ENCODE assay signal across 8 cellular contexts in the genomic region with DNA sequence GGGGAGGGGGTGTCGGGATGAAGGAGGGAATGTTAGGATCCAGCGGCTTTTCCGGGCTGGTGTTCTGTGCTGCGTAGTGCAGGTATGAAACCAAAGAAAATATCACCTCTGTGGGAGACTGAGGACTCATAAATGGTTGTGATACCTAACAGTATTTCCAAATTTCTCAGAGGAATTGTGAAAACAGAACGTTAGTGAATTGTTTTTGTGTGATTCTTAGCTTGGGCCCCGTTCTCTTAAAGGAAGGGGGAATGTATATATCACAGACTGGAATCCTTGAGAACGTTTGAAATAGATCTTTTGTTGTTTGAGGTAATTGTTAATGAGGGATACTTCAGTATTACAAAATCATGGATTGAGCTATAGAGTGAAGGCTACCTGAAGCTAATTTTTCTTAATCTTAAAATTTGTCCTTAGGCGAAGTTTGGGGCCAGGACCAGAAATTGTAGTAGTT. TPM values are rescaled to one million over a fixed set of nuclear protein-coding genes. Genes with fewer than 3 reads are reported as not detected.
DNase-seq lines count a peak whose midpoint lies in the region; ATAC-seq and TF ChIP-seq lines count a peak whose summit lies in the region.

No MANE protein-coding gene starts in this region.

- dilution Hi-C loops in mammary epithelial cell (cut with HindIII; ENCODE audit: low sequenced_read_pairs): no loop called here

- H3K4me2 ChIP-seq in mammary epithelial cell (ENCODE audit: insufficient read depth, low read depth, low read length): peak overlapping the region; percentile 96

- TSS peak; percentile 26 for BruUV-seq in mammary epithelial cell (replicated peaks; lab: Mats Ljungman, UMichigan)

- H3K36me3 ChIP-seq in mammary epithelial cell (ENCODE audit: insufficient read depth, low read length) (peaks cover 2% of the 10 kb centered on the region), muscle layer of colon (ENCODE audit: insufficient read depth, low read length) (no peaks in the 10 kb centered on the region)

- H3K9me3 ChIP-seq in mammary epithelial cell (replicated peaks; ENCODE audit: insufficient read depth, low read length) (no peaks in the 10 kb centered on the region), muscle layer of colon (ENCODE audit: low read length) (no peaks in the 10 kb centered on the region)

- DNase-seq in AG10803 (ENCODE audit: low read depth) (no peak), HT-29 (ENCODE audit: low spot score) (peak; percentile 46), mammary epithelial cell (no peak), Ammon's horn (ENCODE audit: low spot score) (no peak), NCI-H128 (lab: John Stamatoyannopoulos, UW; ENCODE audit: unreplicated experiment) (no peak), cortex of kidney (lab: John Stamatoyannopoulos, UW) (no peak)

- intact Hi-C loops in mammary epithelial cell (cut with micrococcal nuclease): no loop called here

- H3K79me2 ChIP-seq in mammary epithelial cell (ENCODE audit: insufficient read depth, low read length): peaks cover 70% of the 10 kb centered on the region

- no peaks in the 10 kb centered on the region for H3K27me3 ChIP-seq in mammary epithelial cell (ENCODE audit: insufficient read depth, low read length)
- no peaks in the 10 kb centered on the region for H3K27me3 ChIP-seq in muscle layer of colon (ENCODE audit: control insufficient read depth in 1 of 2, insufficient read depth in 2 of 2, low read length in 2 of 2)

- ATAC-seq in GM19455 (IDR thresholded peaks at IDR 0.05; ENCODE audit: unreplicated experiment): no peak

- in situ Hi-C loops in mammary epithelial cell (cut with MboI; ENCODE audit: low sequenced_read_pairs in 2 of 2): no loop called here

- WGBS in mammary epithelial cell (ENCODE audit: low coverage, missing lambda C conversion rate): 4% methylated on average over 5 of the region's 8 CpGs

- CTCF ChIA-PET in mammary epithelial cell (lab: Charles Lee; ENCODE audit: low non-redundant PET): interaction anchor here (0.6 kb wide), 1 partner anchor 331 kb away, joined by 5 read pairs; no protein-coding TSS in a partner anchor

- H3K27ac ChIP-seq in mammary epithelial cell (ENCODE audit: insufficient read depth, low read depth, low read length) (peak overlapping the region; percentile 93), muscle layer of colon (ENCODE audit: low read depth, low read length) (peak overlapping the region; percentile 97)

- no peak for TF ChIP-seq CTCF in AG10803 (conservative IDR thresholded peaks at IDR 0.05; ENCODE audit: low read length)
- TF ChIP-seq CTCF in mammary epithelial cell (conservative IDR thresholded peaks at IDR 0.05 in 1 of 2, IDR thresholded peaks at IDR 0.05 in 1 of 2; ENCODE audit: extremely low read depth in 1 of 2, insufficient read depth in 1 of 2, low read depth in 1 of 2, low read length in 2 of 2): no peak

- peak overlapping the region; percentile 96 for H3K4me3 ChIP-seq in AG10803 (ENCODE audit: low read length)
- peak overlapping the region; percentile 93 to 100 (median 99) for H3K4me3 ChIP-seq in mammary epithelial cell (replicated peaks in 1 of 3; ENCODE audit: insufficient read depth in 1 of 3, low read depth in 2 of 3, low read length in 3 of 3)
- H3K4me3 ChIP-seq in muscle layer of colon (ENCODE audit: low read depth in 1 of 2, low read length in 2 of 2): peak overlapping the region; percentile 79 to 82

- H2AFZ ChIP-seq in mammary epithelial cell (ENCODE audit: low read depth, low read length): peak overlapping the region; percentile 100

- H3K9ac ChIP-seq in mammary epithelial cell (ENCODE audit: insufficient read depth, low read length): peak overlapping the region; percentile 95
- peak overlapping the region; percentile 57 for H3K9ac ChIP-seq in muscle layer of colon (ENCODE audit: low read length)

- H4K20me1 ChIP-seq in mammary epithelial cell (ENCODE audit: insufficient read depth, low read length): peaks cover 2% of the 10 kb centered on the region

- H3K4me1 ChIP-seq in mammary epithelial cell (ENCODE audit: insufficient read depth, low read length) (peaks cover 11% of the 10 kb centered on the region), muscle layer of colon (ENCODE audit: insufficient read depth, low read length) (peaks cover 35% of the 10 kb centered on the region)

RNA-seq across cellular contexts. Expression of a gene that starts 0.9 kb away (rescaled TPM):
- total RNA-seq in HT-29 (2014; rRNA removed; shearing (Covaris generic)): 62.5 and 67.9 TPM in 2 replicates
- total RNA-seq in mammary epithelial cell: 100 to 1,000 TPM in 1 of 2 donors, 10 to 100 TPM in 1; 80.0 to 118 TPM
- polyA plus RNA-seq in mammary epithelial cell: 43.2 TPM
- 51.3 TPM for polyA minus RNA-seq in mammary epithelial cell
